7 cellular contexts compared by ENCODE assay signal in the genomic region with DNA sequence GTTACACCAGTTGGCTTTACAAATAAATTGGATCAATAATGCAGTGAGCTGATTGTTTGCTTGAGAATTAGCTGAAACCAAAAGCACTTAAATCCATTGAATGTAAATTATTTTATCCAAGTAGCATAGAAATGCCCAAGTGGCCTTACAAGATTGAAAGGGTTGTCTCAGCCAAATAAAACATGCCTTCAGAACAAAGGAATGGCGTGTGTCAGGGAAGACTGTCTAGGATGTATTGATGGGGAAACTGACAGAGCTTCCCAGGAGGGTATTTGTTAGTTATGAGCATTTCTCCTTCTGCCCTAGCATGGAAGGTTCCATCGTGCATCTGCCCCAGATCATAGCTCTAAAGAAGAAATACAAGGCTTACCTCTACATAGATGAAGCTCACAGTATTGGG.
"Had no signal": no experiment of that assay in that cellular context is flagged by ENCODE, and none has a peak within 500 bp of the region (broad histone marks: within the 10 kb centered on the region; RNA-seq: fewer than 3 reads in every experiment).

No MANE protein-coding gene starts in this region.

- H3K9me3 Mint-ChIP-seq: HFFc6, IgD-negative memory B cell had no signal

- H3K27me3 Mint-ChIP-seq: IgD-negative memory B cell had no signal

- H3K9ac ChIP-seq: GM23248 had no signal

- H3K4me3 ChIP-seq: GM23248, HAP-1 had no signal

- H3K27ac Mint-ChIP-seq: HFFc6, IgD-negative memory B cell had no signal

- H3K4me3 Mint-ChIP-seq: HFFc6, IgD-negative memory B cell had no signal

- DNase-seq: GM23248, GOT3, H7, HFFc6 had no signal

- H3K27ac ChIP-seq: GM23248, HL-60 had no signal

- H3K4me1 ChIP-seq: HAP-1 had no signal

- H2AFZ ChIP-seq: GM23248 had no signal

- H3K36me3 ChIP-seq: HAP-1 had no signal

- H3K36me3 Mint-ChIP-seq: IgD-negative memory B cell had no signal

- H3K4me1 Mint-ChIP-seq: IgD-negative memory B cell had no signal

- H3K9me3 ChIP-seq: HAP-1 had no signal
